8 cellular contexts compared by ENCODE assay signal in genomic region chr11:66745356-66746235, GRCh38. TPM values are rescaled to one million over a fixed set of nuclear protein-coding genes. Genes with fewer than 3 reads are reported as not detected.
DNase-seq lines count a peak whose midpoint lies in the region; ATAC-seq, FAIRE-seq and TF ChIP-seq lines count a peak whose summit lies in the region.

No MANE protein-coding gene starts in this region.

- H3K4me3 ChIP-seq in heart left ventricle, result peak overlapping the region; percentile 71 to 99 (median 95)
- peak overlapping the region; percentile 71 to 96 (median 89) for H3K4me3 ChIP-seq in sigmoid colon

- DNase-seq in GM12891 (ENCODE audit: insufficient read length, low spot score) (peak; percentile 53), NCI-H510A (lab: John Stamatoyannopoulos, UW) (peak; percentile 59), heart left ventricle (peak in 1 of 5 donors; percentile 68), sigmoid colon (no peak), SKM-1 (lab: John Stamatoyannopoulos, UW; ENCODE audit: unreplicated experiment) (no peak), COLO829 (ENCODE audit: low spot score) (no peak)
- DNase-seq in activated effector memory CD4-positive, alpha-beta T cell treated with Interleukin-2 at 50 U/mL for 16 hours, result peak; percentile 22

- no peak for TF ChIP-seq EP300 in sigmoid colon (IDR thresholded peaks at IDR 0.05)

- H3K4me1 ChIP-seq in heart left ventricle, result peaks cover 0 to 21% (median 7%) of the 10 kb centered on the region in 12 donors
- peaks cover 0 to 18% (median 15%) of the 10 kb centered on the region in 4 donors for H3K4me1 ChIP-seq in sigmoid colon

- H3K27me3 ChIP-seq in heart left ventricle, result no peaks in the 10 kb centered on the region
- no peaks in the 10 kb centered on the region for H3K27me3 ChIP-seq in sigmoid colon

- peaks cover 0 to 8% (median 0%) of the 10 kb centered on the region in 12 donors for H3K9me3 ChIP-seq in heart left ventricle
- no peaks in the 10 kb centered on the region for H3K9me3 ChIP-seq in sigmoid colon

- peak overlapping the region in 5 of 12 donors; percentile 64 to 90 (median 80) for H3K27ac ChIP-seq in heart left ventricle
- peak overlapping the region; percentile 77 to 85 (median 80) for H3K27ac ChIP-seq in sigmoid colon

- TF ChIP-seq POLR2A in GM12891 (IDR thresholded peaks at IDR 0.05; ENCODE audit: low read depth, low read length) (no peak), heart left ventricle (IDR thresholded peaks at IDR 0.05) (no peak), sigmoid colon (IDR thresholded peaks at IDR 0.05) (no peak)

- ATAC-seq in HG02610 (IDR thresholded peaks at IDR 0.05; ENCODE audit: unreplicated experiment) (peak; percentile 38), heart left ventricle (peak in 2 of 4 donors; percentile 19 to 23)

- intact Hi-C loops in heart left ventricle (cut with DNase I), result no loop called here
- intact Hi-C loops in sigmoid colon (cut with DNase I), result no loop called here

- H3K36me3 ChIP-seq in heart left ventricle (no peaks in the 10 kb centered on the region), sigmoid colon (no peaks in the 10 kb centered on the region)

- TF ChIP-seq CTCF in heart left ventricle (IDR thresholded peaks at IDR 0.05), result no peak
- TF ChIP-seq CTCF in sigmoid colon (IDR thresholded peaks at IDR 0.05), result no peak

- WGBS in heart left ventricle, 4 donors, result 54 to 65% (median 59%) methylated on average over 39 to 45 of the region's 45 CpGs
- 41 to 51% methylated on average over 45 of the region's 45 CpGs for WGBS in sigmoid colon, 2 donors

- peak; percentile 48 for FAIRE-seq in GM12891 (lab: Jason Lieb, UNC)

TF ChIP-seq in GM12891, 5 proteins besides CTCF, POLR2A, EP300 and RAD21:
- TF ChIP-seq POLR2AphosphoS5 (IDR thresholded peaks at IDR 0.05; ENCODE audit: low read depth, low read length) (no peak), POU2F2 (IDR thresholded peaks at IDR 0.05; ENCODE audit: low read depth, low read length) (no peak), SPI1 (IDR thresholded peaks at IDR 0.05; ENCODE audit: low read depth, low read length) (no peak), TAF1 (IDR thresholded peaks at IDR 0.05; ENCODE audit: low read depth, low read length) (no peak), PAX5 (IDR thresholded peaks at IDR 0.05; ENCODE audit: insufficient read depth, low read length, severe bottlenecking) (no peak)

RNA-seq across cellular contexts. Expression of gene SPTBN2, which starts 16.6 kb away (rescaled TPM):
- polyA plus RNA-seq in GM12891 (2012; ENCODE audit: low read depth, missing spikeins), result 0.31 TPM
- 1 to 10 TPM in 3 of 9 donors, under 1 TPM in 6; 0.50 to 3.1 (median 0.91) TPM for total RNA-seq in heart left ventricle
- under 1 TPM; 0.30 to 0.62 TPM for polyA plus RNA-seq in heart left ventricle
- total RNA-seq in sigmoid colon, result 1 to 10 TPM in 3 of 4 donors, under 1 TPM in 1; 0.33 to 4.9 (median 2.7) TPM
- 1 to 10 TPM; 1.4 to 5.7 (median 4.2) TPM for polyA plus RNA-seq in sigmoid colon

Comparison
In these comparisons a context has a peak if more than half of its experiments do, and no peak if none do; other contexts are left out.
1. DNase-seq: peak in GM12891 (single experiment), NCI-H510A (single experiment) and activated effector memory CD4-positive, alpha-beta T cell treated with Interleukin-2 at 50 U/mL for 16 hours (single experiment); none in sigmoid colon (single experiment), SKM-1 (single experiment) and COLO829 (single experiment).